ENCODE assay signal across 7 cellular contexts in the genomic region with DNA sequence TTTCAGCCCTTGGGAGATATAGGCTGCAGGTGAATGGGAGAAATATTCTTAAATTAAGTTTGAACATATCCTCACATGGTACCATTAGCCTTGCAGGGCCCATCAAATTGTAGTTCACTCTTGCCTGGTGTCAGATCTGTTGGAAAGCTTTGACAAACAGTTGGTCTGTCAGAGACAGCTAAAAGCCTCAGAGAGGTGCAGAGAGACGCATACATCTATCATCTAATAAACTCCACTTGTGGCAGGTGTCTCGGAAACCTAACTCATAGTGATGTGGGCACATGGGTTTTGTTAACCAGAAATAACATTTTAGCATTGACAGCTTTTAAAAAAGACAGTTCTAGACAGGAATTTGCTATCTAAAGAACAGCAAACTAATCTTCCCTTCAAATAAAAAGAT.
"Had no signal": no experiment of that assay in that cellular context is flagged by ENCODE, and none has a peak within 500 bp of the region (broad histone marks: within the 10 kb centered on the region; RNA-seq: fewer than 3 reads in every experiment).

No MANE protein-coding gene starts in this region.

- H3K9me3 ChIP-seq: HAP-1 had no signal

- H3K4me3 ChIP-seq: GM23248, HAP-1 had no signal

- H3K9ac ChIP-seq: GM23248 had no signal

- H3K27ac ChIP-seq: GM23248 had no signal

- DNase-seq: GM23248, GOT3, H7, HFFc6, IMR-90, KBM-7 had no signal

- H2AFZ ChIP-seq: GM23248 had no signal

- H3K36me3 ChIP-seq: HAP-1 had no signal
